In the genomic region with DNA sequence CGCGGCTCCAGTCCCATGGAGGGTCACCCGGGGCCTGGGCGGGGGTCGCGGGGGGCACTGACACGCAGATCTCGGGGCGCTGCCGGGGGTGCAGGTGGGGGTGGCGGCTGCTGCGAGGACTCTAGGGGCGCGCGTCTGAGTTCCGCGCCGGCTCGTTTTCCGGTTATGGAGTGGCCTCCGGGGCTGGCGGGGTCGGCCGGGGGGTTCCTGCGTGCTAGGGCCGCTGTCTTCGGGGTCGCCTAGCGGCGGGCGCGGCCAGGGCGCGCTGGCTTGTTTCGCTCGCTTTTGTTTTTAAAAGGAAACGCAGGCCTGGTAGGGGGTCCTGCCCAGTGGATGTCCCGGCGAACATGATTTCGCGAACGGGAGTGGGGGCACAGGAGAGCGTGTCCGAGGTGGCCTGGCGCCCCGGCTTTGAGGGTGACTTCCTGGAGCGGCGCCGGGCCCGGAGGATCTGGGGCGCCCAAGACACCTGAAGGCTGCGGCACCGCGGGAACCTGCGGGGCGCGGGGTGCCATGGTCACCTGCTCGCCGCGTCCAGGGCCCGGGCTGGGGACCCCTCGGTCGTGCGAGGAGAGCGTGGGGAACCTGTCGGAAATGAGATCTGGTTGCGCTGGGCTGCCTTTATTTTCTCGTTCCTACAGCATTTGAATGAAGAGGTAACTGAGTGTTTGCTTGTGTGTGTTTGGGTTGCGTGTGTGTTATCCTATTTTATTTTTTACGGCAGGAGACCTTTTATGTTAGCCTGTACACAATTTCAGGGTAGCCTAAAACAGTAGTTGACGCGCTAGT, we compare ENCODE assay signal across 8 cellular contexts. TPM values are rescaled to one million over a fixed set of nuclear protein-coding genes. Genes with fewer than 3 reads are reported as not detected.
DNase-seq lines count a peak whose midpoint lies in the region; ATAC-seq and TF ChIP-seq lines count a peak whose summit lies in the region.

No MANE protein-coding gene starts in this region.

- H3K27me3 ChIP-seq in HUES64 (ENCODE audit: insufficient read depth, low read length) (peaks cover 15% of the 10 kb centered on the region; the same call in 1 of the 2 replicates), vagina (no peaks in the 10 kb centered on the region)

- no peaks in the 10 kb centered on the region for H3K27me3 Mint-ChIP-seq in activated CD4-positive, alpha-beta memory T cell treated with anti-CD3 and anti-CD28 coated beads for 36 hours
- H3K27me3 Mint-ChIP-seq in endothelial cell (ENCODE audit: unreplicated experiment) = peaks cover 4% of the 10 kb centered on the region
- H3K27me3 Mint-ChIP-seq in natural killer cell treated with Interleukin-12 subunit alpha and Interleukin-12 subunit beta and Interleukin-15 and Interleukin-18, amount 100 ng/mL, for 72 hours = no peaks in the 10 kb centered on the region

- H3K36me3 ChIP-seq in HUES64 (ENCODE audit: insufficient read depth, low read length) (peaks cover 15% of the 10 kb centered on the region), vagina (peaks cover 0 to 19% of the 10 kb centered on the region in 2 donors)

- no peaks in the 10 kb centered on the region for H3K9me3 Mint-ChIP-seq in activated CD4-positive, alpha-beta memory T cell treated with anti-CD3 and anti-CD28 coated beads for 36 hours
- no peaks in the 10 kb centered on the region for H3K9me3 Mint-ChIP-seq in endothelial cell (ENCODE audit: unreplicated experiment)
- H3K9me3 Mint-ChIP-seq in natural killer cell treated with Interleukin-12 subunit alpha and Interleukin-12 subunit beta and Interleukin-15 and Interleukin-18, amount 100 ng/mL, for 72 hours = no peaks in the 10 kb centered on the region

- no peak for TF ChIP-seq POLR2A in vagina (IDR thresholded peaks at IDR 0.05)

- H3K4me3 Mint-ChIP-seq in activated CD4-positive, alpha-beta memory T cell treated with anti-CD3 and anti-CD28 coated beads for 36 hours = peak overlapping the region; percentile 87
- H3K4me3 Mint-ChIP-seq in endothelial cell (ENCODE audit: unreplicated experiment) = peak overlapping the region; percentile 99
- H3K4me3 Mint-ChIP-seq in natural killer cell treated with Interleukin-12 subunit alpha and Interleukin-12 subunit beta and Interleukin-15 and Interleukin-18, amount 100 ng/mL, for 72 hours = peak overlapping the region; percentile 89

- H3K9ac ChIP-seq in HUES64 (ENCODE audit: low read depth, low read length) = peak overlapping the region; percentile 72

- intact Hi-C loops in activated CD4-positive, alpha-beta memory T cell treated with anti-CD3 and anti-CD28 coated beads for 36 hours (cut with micrococcal nuclease) = loop anchor here (2.0 to 10.0 kb wide), 3 partner anchors 72 to 578 kb away; partner anchors contain the start of gene BRWD1
- intact Hi-C loops in vagina (cut with DNase I) = loop anchor here (5.0 to 10.0 kb wide), 2 partner anchors 72 to 106 kb away; no protein-coding TSS in a partner anchor

- no peaks in the 10 kb centered on the region for H3K9me3 ChIP-seq in HUES64 (ENCODE audit: insufficient read depth, low read depth, low read length)
- no peaks in the 10 kb centered on the region for H3K9me3 ChIP-seq in vagina

- DNase-seq in AG10803 (ENCODE audit: low read depth) (no peak), endothelial cell (ENCODE audit: low spot score) (peak; percentile 54), vagina (ENCODE audit: extremely low spot score in 2 of 2) (no peak)
- peak; percentile 46 for DNase-seq in activated CD4-positive, alpha-beta memory T cell treated with anti-CD3 and anti-CD28 coated beads for 36 hours
- no peak for DNase-seq in natural killer cell treated with Interleukin-12 subunit alpha and Interleukin-12 subunit beta and Interleukin-15 and Interleukin-18, amount 100 ng/mL, for 72 hours (ENCODE audit: low spot score)

- ATAC-seq in GM19395 (IDR thresholded peaks at IDR 0.05; ENCODE audit: unreplicated experiment) (peak; percentile 31), GM18519 (IDR thresholded peaks at IDR 0.05; ENCODE audit: low FRiP score, unreplicated experiment) (no peak)
- ATAC-seq in natural killer cell treated with Interleukin-12 subunit alpha and Interleukin-12 subunit beta and Interleukin-15 and Interleukin-18, amount 100 ng/mL, for 72 hours = peak; percentile 48 to 50

- 0 out of 2 replicates have a peak, but pooled peaks have one; percentile 15 for TF ChIP-seq CTCF in AG10803 (conservative IDR thresholded peaks at IDR 0.05; ENCODE audit: low read length)
- no peak for TF ChIP-seq CTCF in endothelial cell (IDR thresholded peaks at IDR 0.05; ENCODE audit: unreplicated experiment)
- no peak for TF ChIP-seq CTCF in vagina (IDR thresholded peaks at IDR 0.05)

- CTCF ChIA-PET in activated CD4-positive, alpha-beta memory T cell treated with anti-CD3 and anti-CD28 coated beads for 36 hours (lab: Charles Lee) = interaction anchor here (1.2 to 1.6 kb wide), 2 partner anchors 27 to 36 kb away, joined by 5 to 6 read pairs; no protein-coding TSS in a partner anchor

- peaks cover 44% of the 10 kb centered on the region for H3K4me1 ChIP-seq in HUES64 (ENCODE audit: insufficient read depth, low read length)
- H3K4me1 ChIP-seq in vagina = peaks cover 45% of the 10 kb centered on the region

- H3K4me1 Mint-ChIP-seq in activated CD4-positive, alpha-beta memory T cell treated with anti-CD3 and anti-CD28 coated beads for 36 hours (ENCODE audit: low read depth) = peaks cover 47% of the 10 kb centered on the region
- H3K4me1 Mint-ChIP-seq in endothelial cell (ENCODE audit: unreplicated experiment) = peaks cover 42% of the 10 kb centered on the region
- peaks cover 22 to 29% of the 10 kb centered on the region in 2 donors for H3K4me1 Mint-ChIP-seq in natural killer cell treated with Interleukin-12 subunit alpha and Interleukin-12 subunit beta and Interleukin-15 and Interleukin-18, amount 100 ng/mL, for 72 hours (ENCODE audit: low read depth in 2 of 2)

- peaks cover 31% of the 10 kb centered on the region for H3K36me3 Mint-ChIP-seq in activated CD4-positive, alpha-beta memory T cell treated with anti-CD3 and anti-CD28 coated beads for 36 hours
- H3K36me3 Mint-ChIP-seq in endothelial cell (ENCODE audit: low read depth, unreplicated experiment) = peaks cover 25% of the 10 kb centered on the region
- no peaks in the 10 kb centered on the region for H3K36me3 Mint-ChIP-seq in natural killer cell treated with Interleukin-12 subunit alpha and Interleukin-12 subunit beta and Interleukin-15 and Interleukin-18, amount 100 ng/mL, for 72 hours

- H3K4me3 ChIP-seq in AG10803 (ENCODE audit: low read length) = peak overlapping the region; percentile 73
- H3K4me3 ChIP-seq in HUES64 (ENCODE audit: low read length) = peak overlapping the region; percentile 65
- peak overlapping the region; percentile 93 to 94 for H3K4me3 ChIP-seq in vagina

- POLR2A ChIA-PET in activated CD4-positive, alpha-beta memory T cell treated with anti-CD3 and anti-CD28 coated beads for 36 hours (lab: Charles Lee) = interaction anchor here (4.6 kb wide), 1 partner anchor 37 kb away, joined by 31 read pairs; no protein-coding TSS in a partner anchor

- WGBS in HUES64 = under 1% methylated on average over 72 of the region's 72 CpGs

- peak overlapping the region; percentile 87 for H3K27ac Mint-ChIP-seq in activated CD4-positive, alpha-beta memory T cell treated with anti-CD3 and anti-CD28 coated beads for 36 hours
- H3K27ac Mint-ChIP-seq in endothelial cell (ENCODE audit: unreplicated experiment) = peak overlapping the region; percentile 93
- peak overlapping the region; percentile 77 to 80 for H3K27ac Mint-ChIP-seq in natural killer cell treated with Interleukin-12 subunit alpha and Interleukin-12 subunit beta and Interleukin-15 and Interleukin-18, amount 100 ng/mL, for 72 hours

- H3K27ac ChIP-seq in HUES64 (ENCODE audit: low read depth, low read length) (peak overlapping the region; percentile 73), vagina (peak overlapping the region; percentile 96)

RNA-seq across cellular contexts. Expression of gene ETS2, which starts 0.6 kb away (rescaled TPM):
- 20.7 TPM for polyA plus RNA-seq in HUES64 (2013, experiment 1 of 2)
- polyA plus RNA-seq in HUES64 (2013, experiment 2 of 2) = 19.6 TPM
- 10 to 100 TPM; 22.1 to 25.0 TPM for total RNA-seq in activated CD4-positive, alpha-beta memory T cell treated with anti-CD3 and anti-CD28 coated beads for 36 hours
- total RNA-seq in endothelial cell (ENCODE audit: unreplicated experiment) = 74.2 TPM
- total RNA-seq in natural killer cell treated with Interleukin-12 subunit alpha and Interleukin-12 subunit beta and Interleukin-15 and Interleukin-18, amount 100 ng/mL, for 72 hours = 10 to 100 TPM; 22.9 to 25.2 TPM
- 134 TPM for total RNA-seq in vagina

Comparison
In these comparisons a context has a peak if more than half of its experiments do, and no peak if none do; other contexts are left out.
1. DNase-seq: peak in activated CD4-positive, alpha-beta memory T cell treated with anti-CD3 and anti-CD28 coated beads for 36 hours (single experiment) and endothelial cell (single experiment); none in AG10803 (single experiment), natural killer cell treated with Interleukin-12 subunit alpha and Interleukin-12 subunit beta and Interleukin-15 and Interleukin-18, amount 100 ng/mL, for 72 hours (single experiment) and vagina (0 of 2).
2. Peak in every context shown above with its lines, with median percentiles within 50 percentile points of each other: H3K4me3 ChIP-seq, H3K27ac Mint-ChIP-seq and H3K4me3 Mint-ChIP-seq.